ENCODE assay signal across 17 cellular contexts in genomic region chr3:18370672-18371071, GRCh38. TPM values are rescaled to one million over a fixed set of nuclear protein-coding genes. Genes with fewer than 3 reads are reported as not detected.
DNase-seq lines count a peak whose midpoint lies in the region; ATAC-seq and TF ChIP-seq lines count a peak whose summit lies in the region.
"Had no signal": no experiment of that assay in that cellular context is flagged by ENCODE, and none has a peak within 500 bp of the region (broad histone marks: within the 10 kb centered on the region; RNA-seq: fewer than 3 reads in every experiment).

No MANE protein-coding gene starts in this region.

- peaks cover 0 to 28% (median 0%) of the 10 kb centered on the region in 3 donors for H3K36me3 ChIP-seq in Peyer's patch
- H3K36me3 ChIP-seq in aorta (ENCODE audit: control insufficient read depth in 1 of 2, insufficient read depth in 2 of 2, low read length in 1 of 2) = no peaks in the 10 kb centered on the region
- no peaks in the 10 kb centered on the region for H3K36me3 ChIP-seq in OCI-LY7 (ENCODE audit: insufficient read depth, low read length)
- H3K36me3 ChIP-seq: neural progenitor cell, right lobe of liver had no signal

- H3K27ac ChIP-seq in Peyer's patch (no peak overlapping the region), aorta (ENCODE audit: low read depth in 1 of 2, low read length in 2 of 2) (no peak overlapping the region), OCI-LY7 (ENCODE audit: low read depth, low read length, poor library complexity, severe bottlenecking) (no peak overlapping the region)
- H3K27ac ChIP-seq: coronary artery, neural progenitor cell, right lobe of liver, testis had no signal

- DNase-seq in natural killer cell treated with Interleukin-12 subunit alpha and Interleukin-12 subunit beta and Interleukin-15 and Interleukin-18, amount 100 ng/mL, for 72 hours (ENCODE audit: low spot score) = no peak
- DNase-seq in natural killer cell (no peak), NCI-H2171 treated with DMSO at 0.1 percent for 48 hours (lab: John Stamatoyannopoulos, UW) (peak; percentile 83), cerebellum (ENCODE audit: low spot score) (peak; percentile 14), Peyer's patch (no peak), aorta (no peak), OCI-LY7 (ENCODE audit: low spot score) (no peak)
- DNase-seq: activated CD4-positive, CD25-positive, alpha-beta regulatory T cell; activated T-cell treated with anti-CD3 and anti-CD28 coated beads, Interleukin-2, amount 50 U/mL, for 4 hours; mammary epithelial cell; NCI-H510A; right lobe of liver; stimulated activated CD4-positive, alpha-beta T cell treated with anti-CD3 and anti-CD28 coated beads, Interleukin-2, amount 100 ng/mL, for 24 hours; testis had no signal

- no peak overlapping the region for H3K4me2 ChIP-seq in OCI-LY7 (ENCODE audit: low read length)
- H3K4me2 ChIP-seq: neural progenitor cell had no signal

- H3K4me3 ChIP-seq in Peyer's patch (no peak overlapping the region), aorta (ENCODE audit: low read length in 2 of 2) (no peak overlapping the region), OCI-LY7 (ENCODE audit: low read depth, low read length, poor library complexity, severe bottlenecking) (no peak overlapping the region)
- H3K4me3 ChIP-seq: coronary artery, neural progenitor cell, right lobe of liver, testis had no signal

- H3K9me3 ChIP-seq in Peyer's patch (no peaks in the 10 kb centered on the region), aorta (ENCODE audit: control insufficient read depth, low read length) (no peaks in the 10 kb centered on the region), OCI-LY7 (ENCODE audit: low read length) (no peaks in the 10 kb centered on the region)
- H3K9me3 ChIP-seq: right lobe of liver, testis had no signal

- no peaks in the 10 kb centered on the region for H3K79me2 ChIP-seq in OCI-LY7 (ENCODE audit: insufficient read depth, low read depth, low read length)

- no peak overlapping the region for H2AFZ ChIP-seq in OCI-LY7 (ENCODE audit: low read length)
- H2AFZ ChIP-seq: neural progenitor cell had no signal

- POLR2A ChIA-PET in OCI-LY7 (lab: Charles Lee) = interaction anchor here (1.4 kb wide), 1 partner anchor 10 kb away, joined by 5 read pairs; no protein-coding TSS in a partner anchor

- peak overlapping the region; percentile 21 for H3K4me3 Mint-ChIP-seq in natural killer cell treated with Interleukin-12 subunit alpha and Interleukin-12 subunit beta and Interleukin-15 and Interleukin-18, amount 100 ng/mL, for 72 hours
- no peak overlapping the region for H3K4me3 Mint-ChIP-seq in natural killer cell
- H3K4me3 Mint-ChIP-seq: activated T-cell treated with anti-CD3 and anti-CD28 coated beads, Interleukin-2, amount 50 U/mL, for 4 hours; IgD-negative memory B cell; neural progenitor cell had no signal

- no peak for ATAC-seq in natural killer cell treated with Interleukin-12 subunit alpha and Interleukin-12 subunit beta and Interleukin-15 and Interleukin-18, amount 100 ng/mL, for 72 hours
- ATAC-seq in natural killer cell = no peak
- ATAC-seq in aorta (ENCODE audit: low FRiP score) = no peak
- ATAC-seq: right lobe of liver had no signal

- peak overlapping the region; percentile 40 to 56 for H3K27ac Mint-ChIP-seq in natural killer cell treated with Interleukin-12 subunit alpha and Interleukin-12 subunit beta and Interleukin-15 and Interleukin-18, amount 100 ng/mL, for 72 hours
- H3K27ac Mint-ChIP-seq in natural killer cell = no peak overlapping the region
- H3K27ac Mint-ChIP-seq: neural progenitor cell had no signal

- H3K4me1 ChIP-seq in Peyer's patch (no peaks in the 10 kb centered on the region), aorta (ENCODE audit: control insufficient read depth in 1 of 2, insufficient read depth in 2 of 2, low read length in 2 of 2) (no peaks in the 10 kb centered on the region), OCI-LY7 (ENCODE audit: insufficient read depth, low read length, poor library complexity, severe bottlenecking) (no peaks in the 10 kb centered on the region)
- H3K4me1 ChIP-seq: neural progenitor cell, right lobe of liver, testis had no signal

- no peaks in the 10 kb centered on the region for H3K27me3 Mint-ChIP-seq in natural killer cell treated with Interleukin-12 subunit alpha and Interleukin-12 subunit beta and Interleukin-15 and Interleukin-18, amount 100 ng/mL, for 72 hours
- no peaks in the 10 kb centered on the region for H3K27me3 Mint-ChIP-seq in natural killer cell (ENCODE audit: low read depth in 2 of 2)

- BruUV-seq in OCI-LY7 (replicated peaks; lab: Mats Ljungman, UMichigan) = no TSS peak

- peaks cover 85% of the 10 kb centered on the region for H3K36me3 Mint-ChIP-seq in natural killer cell treated with Interleukin-12 subunit alpha and Interleukin-12 subunit beta and Interleukin-15 and Interleukin-18, amount 100 ng/mL, for 72 hours
- peaks cover 41% of the 10 kb centered on the region for H3K36me3 Mint-ChIP-seq in natural killer cell

- WGBS in aorta, 2 donors = 97 to 98% methylated on average over 7 of the region's 7 CpGs

- no peak for TF ChIP-seq POLR2A in Peyer's patch (IDR thresholded peaks at IDR 0.05)

- no peaks in the 10 kb centered on the region for H3K9me3 Mint-ChIP-seq in natural killer cell treated with Interleukin-12 subunit alpha and Interleukin-12 subunit beta and Interleukin-15 and Interleukin-18, amount 100 ng/mL, for 72 hours
- H3K9me3 Mint-ChIP-seq in natural killer cell = no peaks in the 10 kb centered on the region
- H3K9me3 Mint-ChIP-seq: activated T-cell treated with anti-CD3 and anti-CD28 coated beads, Interleukin-2, amount 50 U/mL, for 4 hours; IgD-negative memory B cell; neural progenitor cell had no signal

- intact Hi-C loops in natural killer cell (cut with micrococcal nuclease) = no loop called here
- intact Hi-C loops in aorta (cut with DNase I) = no loop called here
- intact Hi-C loops in OCI-LY7 (cut with micrococcal nuclease; ENCODE audit: unreplicated experiment) = no loop called here

- no peaks in the 10 kb centered on the region for H3K9me2 ChIP-seq in OCI-LY7 (ENCODE audit: insufficient read depth, low read length)

- CTCF ChIA-PET in OCI-LY7 (lab: Charles Lee; ENCODE audit: unreplicated experiment) = no interaction called here

- no peaks in the 10 kb centered on the region for H3K27me3 ChIP-seq in Peyer's patch
- no peaks in the 10 kb centered on the region for H3K27me3 ChIP-seq in aorta (ENCODE audit: control insufficient read depth in 1 of 2, insufficient read depth in 2 of 2, low read length in 1 of 2)
- H3K27me3 ChIP-seq: neural progenitor cell, right lobe of liver, testis had no signal

- peaks cover 69 to 81% of the 10 kb centered on the region in 2 donors for H3K4me1 Mint-ChIP-seq in natural killer cell treated with Interleukin-12 subunit alpha and Interleukin-12 subunit beta and Interleukin-15 and Interleukin-18, amount 100 ng/mL, for 72 hours (ENCODE audit: low read depth in 2 of 2)
- peaks cover 65 to 73% of the 10 kb centered on the region in 2 donors for H3K4me1 Mint-ChIP-seq in natural killer cell

- TF ChIP-seq CTCF in natural killer cell (IDR thresholded peaks at IDR 0.05) = no peak
- no peak for TF ChIP-seq CTCF in Peyer's patch (IDR thresholded peaks at IDR 0.05)
- TF ChIP-seq CTCF in OCI-LY7 (conservative IDR thresholded peaks at IDR 0.05; ENCODE audit: low read length) = no peak

- no peaks in the 10 kb centered on the region for H4K20me1 ChIP-seq in OCI-LY7 (ENCODE audit: insufficient read depth, low read length)

RNA-seq across cellular contexts. Expression of gene SATB1, which starts 54.5 kb away (rescaled TPM):
- total RNA-seq in natural killer cell treated with Interleukin-12 subunit alpha and Interleukin-12 subunit beta and Interleukin-15 and Interleukin-18, amount 100 ng/mL, for 72 hours = 100 to 1,000 TPM; 401 to 512 TPM
- total RNA-seq in natural killer cell = 100 to 1,000 TPM; 137 to 162 (median 151) TPM
- total RNA-seq in cerebellum = 77.8 TPM
- 100 to 1,000 TPM in 1 of 4 donors, 10 to 100 TPM in 3; 46.6 to 101 (median 63.2) TPM for total RNA-seq in Peyer's patch
- 10 to 100 TPM; 37.2 to 41.1 TPM for total RNA-seq in aorta
- polyA plus RNA-seq in aorta = 10 to 100 TPM; 10.8 to 17.0 TPM
- total RNA-seq in OCI-LY7 (2014; rRNA removed; shearing (Covaris generic)) = 5.6 and 8.7 TPM in 2 replicates
- 2.5 and 2.7 TPM in 2 replicates for total RNA-seq in OCI-LY7 (2022)

Comparison
In these comparisons a context has a peak if more than half of its experiments do, and no peak if none do; other contexts are left out.
1. H3K27ac Mint-ChIP-seq: peak in natural killer cell treated with Interleukin-12 subunit alpha and Interleukin-12 subunit beta and Interleukin-15 and Interleukin-18, amount 100 ng/mL, for 72 hours (2 of 2); none in natural killer cell (0 of 2).
2. DNase-seq: peak in NCI-H2171 treated with DMSO at 0.1 percent for 48 hours (single experiment) and cerebellum (single experiment); none in natural killer cell treated with Interleukin-12 subunit alpha and Interleukin-12 subunit beta and Interleukin-15 and Interleukin-18, amount 100 ng/mL, for 72 hours (single experiment), natural killer cell (single experiment), Peyer's patch (0 of 3), aorta (0 of 2) and OCI-LY7 (single experiment).